Comparison of ENCODE assay signal across 17 cellular contexts in the genomic region with DNA sequence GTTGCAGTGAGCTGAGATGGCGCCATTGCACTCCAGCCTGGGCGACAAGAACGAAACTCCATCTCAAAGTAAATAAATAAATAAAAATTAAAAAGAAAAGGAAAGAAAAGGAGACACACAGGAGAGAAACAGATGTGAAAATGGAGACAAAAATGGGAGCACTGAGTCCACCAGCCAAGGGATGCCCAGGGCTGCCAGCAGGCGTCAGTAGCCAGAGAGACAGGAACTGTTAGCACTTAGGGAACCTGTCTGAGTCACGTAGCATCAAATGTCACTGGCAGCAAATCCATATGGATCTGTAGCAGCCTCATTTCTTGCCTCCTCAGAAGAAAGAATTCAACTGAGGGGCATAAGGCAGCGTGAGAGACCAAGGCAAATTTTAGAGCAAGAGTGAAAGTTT.
DNase-seq lines count a peak whose midpoint lies in the region; ATAC-seq, FAIRE-seq and TF ChIP-seq lines count a peak whose summit lies in the region.
"Had no signal": no experiment of that assay in that cellular context is flagged by ENCODE, and none has a peak within 500 bp of the region (broad histone marks: within the 10 kb centered on the region; RNA-seq: fewer than 3 reads in every experiment).

No MANE protein-coding gene starts in this region.

- no peak for FAIRE-seq in HTR-8/SVneo (lab: Jason Lieb, UNC)

- H3K4me2 ChIP-seq in PC-3 (ENCODE audit: low read length), result no peak overlapping the region
- H3K4me2 ChIP-seq: hepatocyte had no signal

- H3K9me3 ChIP-seq in PC-3 (ENCODE audit: low read length) (no peaks in the 10 kb centered on the region), thyroid gland (no peaks in the 10 kb centered on the region)
- H3K9me3 ChIP-seq: sigmoid colon, vagina had no signal

- H3K9ac ChIP-seq in PC-3 (ENCODE audit: low read length), result no peak overlapping the region

- BruUV-seq in PC-3 (replicated peaks; lab: Mats Ljungman, UMichigan), result no TSS peak

- H3K27me3 ChIP-seq in PC-3 (ENCODE audit: low read length), result peaks cover 20% of the 10 kb centered on the region
- H3K27me3 ChIP-seq in thyroid gland, result no peaks in the 10 kb centered on the region
- H3K27me3 ChIP-seq: hepatocyte, sigmoid colon, vagina had no signal

- H3K27ac ChIP-seq in PC-3 (ENCODE audit: low read length) (no peak overlapping the region), thyroid gland (no peak overlapping the region)
- H3K27ac ChIP-seq: hepatocyte, sigmoid colon, vagina had no signal

- H3K36me3 ChIP-seq in PC-3 (ENCODE audit: low read depth, low read length) (no peaks in the 10 kb centered on the region), thyroid gland (no peaks in the 10 kb centered on the region)
- H3K36me3 ChIP-seq: sigmoid colon, vagina had no signal

- no peak for TF ChIP-seq POLR2A in thyroid gland (IDR thresholded peaks at IDR 0.05)

- TF ChIP-seq CTCF in AG09309 (IDR thresholded peaks at IDR 0.05; ENCODE audit: control insufficient read depth, insufficient read depth, low read depth, low read length, missing control alignments), result peak; percentile 17
- 0 out of 3 replicates have a peak, but pooled peaks have one; percentile 14 for TF ChIP-seq CTCF in GM12872 (IDR thresholded peaks at IDR 0.05; ENCODE audit: insufficient read depth, low read depth, low read length)
- TF ChIP-seq CTCF in PC-3 (conservative IDR thresholded peaks at IDR 0.05; ENCODE audit: low read depth, low read length), result peak; percentile 51
- TF ChIP-seq CTCF in epithelial cell of proximal tubule (conservative IDR thresholded peaks at IDR 0.05; ENCODE audit: low read depth, low read length), result peak; percentile 24
- TF ChIP-seq CTCF in thyroid gland (IDR thresholded peaks at IDR 0.05), result no peak

- no peaks in the 10 kb centered on the region for H4K20me1 ChIP-seq in PC-3 (ENCODE audit: low read length)

- intact Hi-C loops in PC-3 (cut with micrococcal nuclease) (loop anchor here (5.0 to 10.0 kb wide), 2 partner anchors 61 to 1163 kb away; no protein-coding TSS in a partner anchor), thyroid gland (cut with DNase I) (no loop called here), Right ventricle myocardium inferior (cut with DNase I) (no loop called here)

- WGBS in thyroid gland, 2 donors, result 90 to 94% methylated on average over 6 of the region's 6 CpGs

- H3K4me1 ChIP-seq in PC-3 (ENCODE audit: insufficient read depth, low read length) (no peaks in the 10 kb centered on the region), thyroid gland (no peaks in the 10 kb centered on the region)
- H3K4me1 ChIP-seq: sigmoid colon, vagina had no signal

- H3K79me2 ChIP-seq in PC-3 (ENCODE audit: low read length), result no peaks in the 10 kb centered on the region
- H3K79me2 ChIP-seq: hepatocyte had no signal

- H3K9me2 ChIP-seq in PC-3 (replicated peaks; ENCODE audit: low read length), result no peaks in the 10 kb centered on the region

- no peak for DNase-seq in AG09309 (ENCODE audit: low read depth)
- DNase-seq in PC-3, result peak; percentile 66
- no peak for DNase-seq in epithelial cell of proximal tubule (ENCODE audit: low read depth)
- no peak for DNase-seq in HTR-8/SVneo (ENCODE audit: insufficient read length, low spot score)
- DNase-seq in thyroid gland, result no peak
- DNase-seq in Right ventricle myocardium inferior (ENCODE audit: missing footprints), result no peak
- DNase-seq: activated naive CD8-positive, alpha-beta T cell treated with anti-CD3 and anti-CD28 coated beads for 36 hours; CD4-positive, alpha-beta T cell; NCI-H146; sigmoid colon; stimulated activated naive B cell treated with anti-CD40 and anti-IgM and Interleukin-4, amounts not matched to agents 10 μg/mL and 1 μg/mL and 100 μg/mL, for 72 hours; T-helper 1 cell had no signal

- peak; percentile 61 for ATAC-seq in PC-3
- no peak for ATAC-seq in HG03520 (IDR thresholded peaks at IDR 0.05; ENCODE audit: unreplicated experiment)
- no peak for ATAC-seq in Right ventricle myocardium inferior
- ATAC-seq: natural killer cell treated with Interleukin-12 subunit alpha and Interleukin-12 subunit beta and Interleukin-15 and Interleukin-18, amount 100 ng/mL, for 72 hours; stimulated activated naive B cell treated with anti-CD40 and anti-IgM and Interleukin-4, amounts not matched to agents 10 μg/mL and 1 μg/mL and 100 μg/mL, for 72 hours had no signal

- H3F3A ChIP-seq in PC-3 (ENCODE audit: low read length, unreplicated experiment), result no peaks in the 10 kb centered on the region

- POLR2A ChIA-PET in PC-3 (lab: Charles Lee; ENCODE audit: unreplicated experiment), result no interaction called here

- CTCF ChIA-PET in PC-3 (lab: Charles Lee), result no interaction called here

- no peak overlapping the region for H3K4me3 ChIP-seq in AG09309 (ENCODE audit: control insufficient read depth, low read depth, low read length)
- no peak overlapping the region for H3K4me3 ChIP-seq in PC-3 (ENCODE audit: low read length)
- no peak overlapping the region for H3K4me3 ChIP-seq in epithelial cell of proximal tubule (ENCODE audit: low read depth, low read length)
- no peak overlapping the region for H3K4me3 ChIP-seq in thyroid gland (replicated peaks in 1 of 3)
- H3K4me3 ChIP-seq: hepatocyte, sigmoid colon, vagina had no signal

- H2AFZ ChIP-seq in PC-3 (ENCODE audit: low read length), result no peak overlapping the region
- H2AFZ ChIP-seq: hepatocyte had no signal

Comparison
In these comparisons a context has a peak if more than half of its experiments do, and no peak if none do; other contexts are left out.
1. CTCF ChIP-seq: peak in AG09309 (single experiment), GM12872 (single experiment), PC-3 (single experiment) and epithelial cell of proximal tubule (single experiment); none in thyroid gland (0 of 6).